In the genomic region with DNA sequence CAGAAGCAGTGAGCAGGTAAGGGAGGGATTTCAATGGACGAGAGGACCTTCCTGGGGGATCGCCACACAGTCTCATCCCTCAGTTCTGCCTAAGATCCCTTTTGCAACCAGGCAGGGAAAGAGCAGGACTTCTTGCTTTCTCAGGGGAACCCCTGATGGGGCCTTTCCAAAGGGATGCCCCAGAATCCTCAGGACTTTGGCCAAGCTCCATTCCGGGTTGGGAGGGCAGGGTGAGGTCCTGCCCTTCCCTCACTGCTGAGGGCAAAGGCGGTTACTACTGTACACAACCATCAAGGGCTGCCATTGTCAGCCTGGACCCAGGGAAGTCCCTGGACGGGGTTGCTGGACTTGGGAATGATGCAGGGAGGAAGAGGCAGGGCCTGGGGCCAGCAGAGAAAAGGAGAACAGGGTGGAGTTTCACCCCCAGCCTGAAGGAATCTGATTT, we compare ENCODE assay signal across 14 cellular contexts. TPM values are rescaled to one million over a fixed set of nuclear protein-coding genes. Genes with fewer than 3 reads are reported as not detected.
DNase-seq lines count a peak whose midpoint lies in the region; ATAC-seq, FAIRE-seq and TF ChIP-seq lines count a peak whose summit lies in the region.
"Had no signal": no experiment of that assay in that cellular context is flagged by ENCODE, and none has a peak within 500 bp of the region (broad histone marks: within the 10 kb centered on the region; RNA-seq: fewer than 3 reads in every experiment).

No MANE protein-coding gene starts in this region.

- H3K27me3 ChIP-seq in H1 (replicated peaks in 1 of 4; ENCODE audit: control insufficient read depth in 3 of 4, extremely low read depth in 1 of 4, insufficient read depth in 3 of 4, low read length in 3 of 4), result no peaks in the 10 kb centered on the region
- peaks cover 0 to 9% (median 0%) of the 10 kb centered on the region in 4 donors for H3K27me3 ChIP-seq in esophagus muscularis mucosa

- H3K36me3 ChIP-seq in H1 (ENCODE audit: control insufficient read depth in 2 of 4, insufficient read depth in 4 of 4, low read length in 3 of 4) (no peaks in the 10 kb centered on the region), esophagus muscularis mucosa (peaks cover 0 to 23% (median 5%) of the 10 kb centered on the region in 4 donors)

- no peak overlapping the region for H3K4me3 Mint-ChIP-seq in activated naive CD8-positive, alpha-beta T cell
- no peak overlapping the region for H3K4me3 Mint-ChIP-seq in activated naive CD8-positive, alpha-beta T cell treated with anti-CD3 and anti-CD28 coated beads, Interleukin-2, amount 50 U/mL, for 24 hours
- H3K4me3 Mint-ChIP-seq: B cell, nephron had no signal

- POLR2A ChIA-PET in H1 (lab: Charles Lee; ENCODE audit: partially characterized antibody) (interaction anchor here (1.0 kb wide), 1 partner anchor 61 kb away, joined by 3 read pairs; no protein-coding TSS in a partner anchor), GM10248 (lab: Yijun Ruan, JAX) (no interaction called here)

- H3K4me3 ChIP-seq in H1 (ENCODE audit: extremely low read depth in 1 of 4, insufficient read depth in 2 of 4, low read depth in 3 of 4, low read length in 4 of 4) (no peak overlapping the region), esophagus muscularis mucosa (no peak overlapping the region)

- H3K4me1 ChIP-seq in H1 (replicated peaks in 1 of 4; ENCODE audit: control insufficient read depth in 3 of 4, insufficient read depth in 4 of 4, low read length in 3 of 4), result peaks cover 0 to 10% (median 5%) of the 10 kb centered on the region in 4 experiments; a peak in 4 of 7 replicates
- peaks cover 26 to 43% (median 32%) of the 10 kb centered on the region in 4 donors for H3K4me1 ChIP-seq in esophagus muscularis mucosa

- peak overlapping the region; percentile 13 for H3K4ac ChIP-seq in H1 (replicated peaks; ENCODE audit: insufficient read length, low read depth, low read length)

- H2BK12ac ChIP-seq in H1 (ENCODE audit: low read depth, low read length), result 0 out of 2 replicates have a peak overlapping the region, but pooled peaks have one; percentile 3

- no peak for ATAC-seq in activated naive CD8-positive, alpha-beta T cell treated with anti-CD3 and anti-CD28 coated beads, Interleukin-2, amount 50 U/mL, for 24 hours

- FAIRE-seq in H1 (lab: Jason Lieb, UNC), result no peak
- FAIRE-seq: bronchial epithelial cell had no signal

- H3K27ac ChIP-seq in H1 (ENCODE audit: low read depth, low read length) (no peak overlapping the region), esophagus muscularis mucosa (replicated peaks in 1 of 4) (peak overlapping the region in 2 of 4 donors; percentile 28 to 46)

- no peak overlapping the region for H3K14ac ChIP-seq in H1 (ENCODE audit: insufficient read length)

- H2AFZ ChIP-seq in H1 (ENCODE audit: low read length), result peak overlapping the region; percentile 44; the same call in 1 of the 2 replicates

- no peak overlapping the region for H2BK120ac ChIP-seq in H1 (replicated peaks; ENCODE audit: low read depth, low read length)

- no peak overlapping the region for H3K56ac ChIP-seq in H1 (replicated peaks; ENCODE audit: insufficient read length, low read depth, low read length)

- peak overlapping the region; percentile 28; the same call in 1 of the 2 replicates for H4K8ac ChIP-seq in H1 (ENCODE audit: extremely low read depth, insufficient read depth, low read length)

- peak overlapping the region; percentile 68 for H3K27ac Mint-ChIP-seq in activated naive CD8-positive, alpha-beta T cell
- H3K27ac Mint-ChIP-seq in activated naive CD8-positive, alpha-beta T cell treated with anti-CD3 and anti-CD28 coated beads, Interleukin-2, amount 50 U/mL, for 24 hours, result no peak overlapping the region
- H3K27ac Mint-ChIP-seq: B cell had no signal

- no peaks in the 10 kb centered on the region for H3K27me3 Mint-ChIP-seq in activated naive CD8-positive, alpha-beta T cell
- H3K27me3 Mint-ChIP-seq in activated naive CD8-positive, alpha-beta T cell treated with anti-CD3 and anti-CD28 coated beads, Interleukin-2, amount 50 U/mL, for 24 hours, result no peaks in the 10 kb centered on the region
- H3K27me3 Mint-ChIP-seq: B cell had no signal

- no peak overlapping the region for H3K9ac ChIP-seq in H1 (replicated peaks in 1 of 4; ENCODE audit: extremely low read depth in 1 of 4, low read depth in 3 of 4, low read length in 3 of 4)

- TF ChIP-seq EP300 in H1 (IDR thresholded peaks at IDR 0.05; ENCODE audit: borderline replicate concordance in 1 of 2, low read depth in 2 of 2, low read length in 2 of 2) (no peak), esophagus muscularis mucosa (IDR thresholded peaks at IDR 0.05) (no peak)

- peaks cover 4% of the 10 kb centered on the region for H3K36me3 Mint-ChIP-seq in activated naive CD8-positive, alpha-beta T cell
- peaks cover 27% of the 10 kb centered on the region for H3K36me3 Mint-ChIP-seq in activated naive CD8-positive, alpha-beta T cell treated with anti-CD3 and anti-CD28 coated beads, Interleukin-2, amount 50 U/mL, for 24 hours (ENCODE audit: low read depth)

- 68% methylated on average over 5 of the region's 5 CpGs; no CpG with 5 or more reads in 1 of the 2 experiments for WGBS in H1 (ENCODE audit: extremely low coverage in 1 of 2, insufficient coverage in 1 of 2, insufficient read length in 1 of 2, insufficient replicate concordance in 2 of 2, low coverage in 1 of 2, low lambda C conversion rate in 2 of 2, missing lambda C conversion rate in 1 of 2), 2 experiments
- 56% methylated on average over 5 of the region's 5 CpGs for WGBS in esophagus muscularis mucosa

- no peaks in the 10 kb centered on the region for H3K79me2 ChIP-seq in H1 (ENCODE audit: control insufficient read depth in 1 of 2, insufficient read depth in 2 of 2, low read length in 2 of 2)

- intact Hi-C loops in esophagus muscularis mucosa (cut with DNase I), result no loop called here

- peaks cover 58% of the 10 kb centered on the region for H3K4me1 Mint-ChIP-seq in activated naive CD8-positive, alpha-beta T cell (ENCODE audit: low read depth)
- peaks cover 54% of the 10 kb centered on the region for H3K4me1 Mint-ChIP-seq in activated naive CD8-positive, alpha-beta T cell treated with anti-CD3 and anti-CD28 coated beads, Interleukin-2, amount 50 U/mL, for 24 hours

- no peak overlapping the region for H2BK5ac ChIP-seq in H1 (ENCODE audit: low read depth, low read length)

- no peak for TF ChIP-seq RAD21 in H1 (IDR thresholded peaks at IDR 0.05 in 1 of 2, conservative IDR thresholded peaks at IDR 0.05 in 1 of 2; ENCODE audit: low read depth in 2 of 2, low read length in 2 of 2)

- no peaks in the 10 kb centered on the region for H3K79me1 ChIP-seq in H1 (ENCODE audit: low read depth, low read length)

- DNase-seq in activated naive CD8-positive, alpha-beta T cell treated with anti-CD3 and anti-CD28 coated beads, Interleukin-2, amount 50 U/mL, for 24 hours, result no peak
- peak in 1 of 2 experiments; percentile 43 for DNase-seq in H1 (ENCODE audit: low read depth in 1 of 2, low spot score in 2 of 2)
- DNase-seq in mesenteric fat pad (ENCODE audit: low spot score), result peak; percentile 87
- peak; percentile 41 for DNase-seq in ureter (ENCODE audit: low spot score)
- no peak for DNase-seq in GM10248 (ENCODE audit: extremely low spot score)
- no peak for DNase-seq in UCSD-AML1 (lab: John Stamatoyannopoulos, UW; ENCODE audit: unreplicated experiment)
- no peak for DNase-seq in esophagus muscularis mucosa (ENCODE audit: extremely low spot score)
- DNase-seq: NCI-H1436 treated with DMSO at 0.1 percent for 48 hours, NCI-H748 treated with DMSO at 0.1 percent for 48 hours had no signal

- H4K20me1 ChIP-seq in H1 (replicated peaks in 1 of 2; ENCODE audit: control insufficient read depth in 1 of 2, insufficient read depth in 2 of 2, low read length in 2 of 2), result no peaks in the 10 kb centered on the region

- no peak overlapping the region for H3K4me2 ChIP-seq in H1 (ENCODE audit: insufficient read depth in 1 of 2, low read depth in 2 of 2, low read length in 2 of 2)

- H2AK5ac ChIP-seq in H1 (ENCODE audit: low read depth, low read length), result peak overlapping the region; percentile 75; the same call in 1 of the 2 replicates

- no peak for TF ChIP-seq POLR2A in H1 (IDR thresholded peaks at IDR 0.05; ENCODE audit: control extremely low read depth in 1 of 2, low read depth in 2 of 2, low read length in 2 of 2)
- TF ChIP-seq POLR2A in esophagus muscularis mucosa (IDR thresholded peaks at IDR 0.05; ENCODE audit: low read depth), result no peak

- no peak overlapping the region for H4K5ac ChIP-seq in H1 (ENCODE audit: insufficient read length, low read depth, low read length)

- H4K91ac ChIP-seq in H1 (replicated peaks; ENCODE audit: insufficient read length, low read length), result no peak overlapping the region

- CTCF ChIA-PET in H1 (lab: Charles Lee; ENCODE audit: partially characterized antibody), result interaction anchor here (1.0 to 4.0 kb wide), 4 partner anchors 10 to 111 kb away, joined by 3 to 26 read pairs (median 10); no protein-coding TSS in a partner anchor
- CTCF ChIA-PET in GM10248 (lab: Yijun Ruan, JAX), result interaction anchor here (0.7 to 2.1 kb wide), 4 partner anchors 9 to 62 kb away, joined by 4 to 8 read pairs (median 4); no protein-coding TSS in a partner anchor

- no peaks in the 10 kb centered on the region for H3K9me3 Mint-ChIP-seq in activated naive CD8-positive, alpha-beta T cell (ENCODE audit: low read depth)
- no peaks in the 10 kb centered on the region for H3K9me3 Mint-ChIP-seq in activated naive CD8-positive, alpha-beta T cell treated with anti-CD3 and anti-CD28 coated beads, Interleukin-2, amount 50 U/mL, for 24 hours
- H3K9me3 Mint-ChIP-seq: nephron had no signal

- no peak overlapping the region for H3K18ac ChIP-seq in H1 (ENCODE audit: extremely low read depth, low read length)

- TF ChIP-seq CTCF in H1 (IDR thresholded peaks at IDR 0.05; ENCODE audit: control extremely low read depth in 1 of 3, insufficient read depth in 1 of 3, low read depth in 1 of 3, low read length in 3 of 3) (no peak), GM10248 (IDR thresholded peaks at IDR 0.05; ENCODE audit: control extremely low read depth, extremely low read depth, low read depth, missing control alignments) (no peak), esophagus muscularis mucosa (IDR thresholded peaks at IDR 0.05) (no peak)

- 0 out of 2 replicates have a peak overlapping the region, but pooled peaks have one; percentile 61 for H2BK15ac ChIP-seq in H1 (ENCODE audit: low read length)

- H3K23me2 ChIP-seq in H1 (ENCODE audit: low read depth, low read length), result no peaks in the 10 kb centered on the region

- no peak overlapping the region for H3K23ac ChIP-seq in H1 (ENCODE audit: insufficient read length)

- H2BK20ac ChIP-seq in H1 (ENCODE audit: low read length), result no peak overlapping the region

- no peaks in the 10 kb centered on the region for H3K9me3 ChIP-seq in H1 (ENCODE audit: insufficient read depth in 2 of 2, low read depth in 1 of 2, low read length in 1 of 2)
- H3K9me3 ChIP-seq in esophagus muscularis mucosa, result no peaks in the 10 kb centered on the region

RNA-seq across cellular contexts. Expression of a gene that starts 9.7 kb away (rescaled TPM):
- 0.61 and 0.67 TPM in 2 replicates for total RNA-seq in H1 (2021; fragmentation: NEBNext Ultra II Directional; extraction: Animal tissue kit (Norgen Biotek cat#: 25700))
- 0.83 and 0.96 TPM in 2 replicates for polyA plus RNA-seq in H1 (2011; rRNA removed)
- polyA plus RNA-seq in H1 (2011; cell fraction: cytosol; rRNA removed), result 0.39 TPM
- 1.7 TPM for polyA plus RNA-seq in H1 (2011; cell fraction: nucleus; rRNA removed)
- 0.35 to 0.48 TPM (median 0.41 TPM) in 4 replicates for polyA plus RNA-seq in H1 (2012, experiment 1 of 2)
- polyA plus RNA-seq in H1 (2012, experiment 2 of 2), result 0.43 TPM
- polyA plus RNA-seq in H1 (2013, experiment 1 of 2), result 0.59 TPM
- polyA plus RNA-seq in H1 (2013, experiment 2 of 2), result 0.42 TPM
- polyA minus RNA-seq in H1 (2011; rRNA and poly(A)+ RNA removed), result 0.28 and 0.41 TPM in 2 replicates
- polyA minus RNA-seq in H1 (2011; cell fraction: cytosol; rRNA and poly(A)+ RNA removed), result not detected
- 1.4 TPM for polyA minus RNA-seq in H1 (2011; cell fraction: nucleus; rRNA and poly(A)+ RNA removed)
- total RNA-seq in mesenteric fat pad (0.90 TPM), ureter (3.5 TPM), esophagus muscularis mucosa (under 1 TPM in 3 of 4 donors, not detected in 1; 0.23 to 0.42 (median 0.39) TPM)
- total RNA-seq: B cell, bronchial epithelial cell, RPMI7951 had no signal

RNA-seq across cellular contexts. Expression of a gene that starts 12.6 kb away (rescaled TPM):
- 0.45 TPM in 1 of 2 replicates, not detected in the other for total RNA-seq in H1 (2021; fragmentation: NEBNext Ultra II Directional; extraction: Animal tissue kit (Norgen Biotek cat#: 25700))
- 0.63 and 0.77 TPM in 2 replicates for polyA plus RNA-seq in H1 (2011; rRNA removed)
- 0.44 TPM for polyA plus RNA-seq in H1 (2011; cell fraction: cytosol; rRNA removed)
- polyA plus RNA-seq in H1 (2011; cell fraction: nucleus; rRNA removed), result 0.60 TPM
- 0.27 to 0.81 TPM (median 0.46 TPM) in 3 of 4 replicates, not detected in the other for polyA plus RNA-seq in H1 (2012, experiment 1 of 2)
- polyA plus RNA-seq in H1 (2012, experiment 2 of 2), result 0.47 TPM
- polyA plus RNA-seq in H1 (2013, experiment 1 of 2), result 0.18 TPM
- polyA plus RNA-seq in H1 (2013, experiment 2 of 2), result 0.24 TPM
- 0.51 and 1.6 TPM in 2 replicates for polyA minus RNA-seq in H1 (2011; rRNA and poly(A)+ RNA removed)
- not detected for polyA minus RNA-seq in H1 (2011; cell fraction: cytosol; rRNA and poly(A)+ RNA removed)
- not detected for polyA minus RNA-seq in H1 (2011; cell fraction: nucleus; rRNA and poly(A)+ RNA removed)
- total RNA-seq in mesenteric fat pad, result 75.2 TPM
- total RNA-seq in ureter, result 39.0 TPM
- total RNA-seq in esophagus muscularis mucosa, result 10 to 100 TPM; 22.4 to 75.1 (median 58.1) TPM
- total RNA-seq: RPMI7951 had no signal

RNA-seq across cellular contexts. Expression of a gene that starts 35.1 kb away (rescaled TPM):
- 6.6 and 8.5 TPM in 2 replicates for total RNA-seq in H1 (2021; fragmentation: NEBNext Ultra II Directional; extraction: Animal tissue kit (Norgen Biotek cat#: 25700))
- 5.0 and 8.1 TPM in 2 replicates for polyA plus RNA-seq in H1 (2011; rRNA removed)
- 6.5 TPM for polyA plus RNA-seq in H1 (2011; cell fraction: cytosol; rRNA removed)
- 22.4 TPM for polyA plus RNA-seq in H1 (2011; cell fraction: nucleus; rRNA removed)
- polyA plus RNA-seq in H1 (2012, experiment 1 of 2), result 4.5 to 9.2 TPM (median 9.0 TPM) in 4 replicates
- 5.9 TPM for polyA plus RNA-seq in H1 (2012, experiment 2 of 2)
- polyA plus RNA-seq in H1 (2013, experiment 1 of 2), result 4.2 TPM
- 3.6 TPM for polyA plus RNA-seq in H1 (2013, experiment 2 of 2)
- polyA minus RNA-seq in H1 (2011; rRNA and poly(A)+ RNA removed), result 27.3 and 39.8 TPM in 2 replicates
- 18.9 TPM for polyA minus RNA-seq in H1 (2011; cell fraction: cytosol; rRNA and poly(A)+ RNA removed)
- polyA minus RNA-seq in H1 (2011; cell fraction: nucleus; rRNA and poly(A)+ RNA removed), result 39.2 TPM
- total RNA-seq in mesenteric fat pad (27.1 TPM), ureter (2.2 TPM), esophagus muscularis mucosa (under 1 TPM; under 0.01 to 0.71 (median 0.20) TPM)
- total RNA-seq: RPMI7951 had no signal

Comparison
In these comparisons a context has a peak if more than half of its experiments do, and no peak if none do; other contexts are left out.
1. DNase-seq: peak in mesenteric fat pad (single experiment) and ureter (single experiment); none in activated naive CD8-positive, alpha-beta T cell treated with anti-CD3 and anti-CD28 coated beads, Interleukin-2, amount 50 U/mL, for 24 hours (single experiment), GM10248 (single experiment), UCSD-AML1 (single experiment) and esophagus muscularis mucosa (single experiment).
2. RNA of a gene that starts 12.6 kb away (total RNA-seq): 75.2 TPM in mesenteric fat pad (single experiment), 22.4 to 75.1 TPM in esophagus muscularis mucosa and 39.0 TPM in ureter (single experiment); 0.45 TPM in H1; every median in the first group is over 10 times any median in the second.